In genomic region chr1:147243228-147243685, GRCh38 we compare ENCODE assay signal across 8 cellular contexts. TPM values are rescaled to one million over a fixed set of nuclear protein-coding genes. Genes with fewer than 3 reads are reported as not detected.
DNase-seq lines count a peak whose midpoint lies in the region; ATAC-seq and TF ChIP-seq lines count a peak whose summit lies in the region.

No MANE protein-coding gene starts in this region.

- H3K9ac ChIP-seq in PC-3 (ENCODE audit: low read length), result peak overlapping the region; percentile 95

- no peak for DNase-seq in AG10803 (ENCODE audit: low read depth)
- no peak for DNase-seq in PC-3
- DNase-seq in cerebellum (ENCODE audit: low spot score), result peak; percentile 23
- DNase-seq in left lobe of liver (ENCODE audit: low spot score), result peak; percentile 54
- no peak for DNase-seq in pons (ENCODE audit: low spot score)

- H3F3A ChIP-seq in PC-3 (ENCODE audit: low read length, unreplicated experiment), result no peaks in the 10 kb centered on the region

- CTCF ChIA-PET in PC-3 (lab: Charles Lee), result interaction anchor here (0.6 to 1.8 kb wide), 7 partner anchors 9 to 229 kb away, joined by 3 to 7 read pairs (median 4); partner anchors contain the start of gene FMO5

- peak; percentile 13 for ATAC-seq in GM18519 (IDR thresholded peaks at IDR 0.05; ENCODE audit: low FRiP score, unreplicated experiment)
- peak; percentile 21 for ATAC-seq in HG03095 (IDR thresholded peaks at IDR 0.05; ENCODE audit: unreplicated experiment)
- peak; percentile 39 for ATAC-seq in PC-3
- peak; percentile 10 for ATAC-seq in left lobe of liver
- peak; percentile 13 for ATAC-seq in stimulated activated memory B cell treated with anti-CD40 and anti-IgM and Interleukin-4, amounts not matched to agents 10 μg/mL and 1 μg/mL and 100 μg/mL, for 72 hours

- H3K27ac Mint-ChIP-seq in stimulated activated memory B cell treated with anti-CD40 and anti-IgM and Interleukin-4, amounts not matched to agents 10 μg/mL and 1 μg/mL and 100 μg/mL, for 72 hours, result peak overlapping the region; percentile 85

- peak overlapping the region; percentile 87 for H3K4me3 Mint-ChIP-seq in stimulated activated memory B cell treated with anti-CD40 and anti-IgM and Interleukin-4, amounts not matched to agents 10 μg/mL and 1 μg/mL and 100 μg/mL, for 72 hours

- peak overlapping the region; percentile 82 for H3K27ac ChIP-seq in PC-3 (ENCODE audit: low read length)

- H3K27me3 Mint-ChIP-seq in stimulated activated memory B cell treated with anti-CD40 and anti-IgM and Interleukin-4, amounts not matched to agents 10 μg/mL and 1 μg/mL and 100 μg/mL, for 72 hours, result no peaks in the 10 kb centered on the region

- peaks cover 44% of the 10 kb centered on the region for H3K4me1 Mint-ChIP-seq in stimulated activated memory B cell treated with anti-CD40 and anti-IgM and Interleukin-4, amounts not matched to agents 10 μg/mL and 1 μg/mL and 100 μg/mL, for 72 hours

- peaks cover 5% of the 10 kb centered on the region; the same call in 1 of the 2 replicates for H3K36me3 ChIP-seq in PC-3 (ENCODE audit: low read depth, low read length)

- TF ChIP-seq CTCF in AG10803 (conservative IDR thresholded peaks at IDR 0.05; ENCODE audit: low read length) (no peak), PC-3 (conservative IDR thresholded peaks at IDR 0.05; ENCODE audit: low read depth, low read length) (no peak)

- peaks cover 53% of the 10 kb centered on the region for H3K79me2 ChIP-seq in PC-3 (ENCODE audit: low read length)

- H3K4me3 ChIP-seq in AG10803 (ENCODE audit: low read length) (peak overlapping the region; percentile 79), PC-3 (ENCODE audit: low read length) (peak overlapping the region; percentile 86)

- BruUV-seq in PC-3 (replicated peaks; lab: Mats Ljungman, UMichigan), result no TSS peak

- H3K36me3 Mint-ChIP-seq in stimulated activated memory B cell treated with anti-CD40 and anti-IgM and Interleukin-4, amounts not matched to agents 10 μg/mL and 1 μg/mL and 100 μg/mL, for 72 hours, result peaks cover 12% of the 10 kb centered on the region

- H2AFZ ChIP-seq in PC-3 (ENCODE audit: low read length), result peak overlapping the region; percentile 96

- H3K9me3 Mint-ChIP-seq in stimulated activated memory B cell treated with anti-CD40 and anti-IgM and Interleukin-4, amounts not matched to agents 10 μg/mL and 1 μg/mL and 100 μg/mL, for 72 hours, result peaks cover 2% of the 10 kb centered on the region

- intact Hi-C loops in PC-3 (cut with micrococcal nuclease), result no loop called here

- no peaks in the 10 kb centered on the region for H3K9me2 ChIP-seq in PC-3 (replicated peaks; ENCODE audit: low read length)

- peaks cover 42% of the 10 kb centered on the region for H4K20me1 ChIP-seq in PC-3 (ENCODE audit: low read length)

- H3K4me2 ChIP-seq in PC-3 (ENCODE audit: low read length), result peak overlapping the region; percentile 85

- H3K9me3 ChIP-seq in PC-3 (ENCODE audit: low read length), result no peaks in the 10 kb centered on the region

- no peaks in the 10 kb centered on the region for H3K27me3 ChIP-seq in PC-3 (ENCODE audit: low read length)

- POLR2A ChIA-PET in PC-3 (lab: Charles Lee; ENCODE audit: unreplicated experiment), result no interaction called here

- H3K4me1 ChIP-seq in PC-3 (ENCODE audit: insufficient read depth, low read length), result peaks cover 37% of the 10 kb centered on the region

RNA-seq across cellular contexts. Expression of gene CHD1L, which starts 0.8 kb away (rescaled TPM):
- total RNA-seq in PC-3 (2014; rRNA removed) (63.9 and 69.8 TPM in 2 replicates), cerebellum (14.8 TPM), left lobe of liver (27.9 TPM)

RNA-seq across cellular contexts. Expression of gene FMO5, which starts 18.1 kb away (rescaled TPM):
- total RNA-seq in PC-3 (2014; rRNA removed), result 2.8 and 3.2 TPM in 2 replicates
- 1.5 TPM for total RNA-seq in cerebellum
- 108 TPM for total RNA-seq in left lobe of liver

Comparison
In these comparisons a context has a peak if more than half of its experiments do, and no peak if none do; other contexts are left out.
1. DNase-seq: peak in cerebellum (single experiment) and left lobe of liver (single experiment); none in AG10803 (single experiment), PC-3 (single experiment) and pons (single experiment).
2. RNA of gene FMO5, which starts 18.1 kb away (total RNA-seq): 108 TPM in left lobe of liver (single experiment); 2.8 to 3.2 TPM in PC-3 and 1.5 TPM in cerebellum (single experiment); every median in the first group is over 10 times any median in the second.
3. Peak in every context shown above with its lines, with median percentiles within 50 percentile points of each other: ATAC-seq.